Comparison of ENCODE assay signal across 16 cellular contexts in the genomic region with DNA sequence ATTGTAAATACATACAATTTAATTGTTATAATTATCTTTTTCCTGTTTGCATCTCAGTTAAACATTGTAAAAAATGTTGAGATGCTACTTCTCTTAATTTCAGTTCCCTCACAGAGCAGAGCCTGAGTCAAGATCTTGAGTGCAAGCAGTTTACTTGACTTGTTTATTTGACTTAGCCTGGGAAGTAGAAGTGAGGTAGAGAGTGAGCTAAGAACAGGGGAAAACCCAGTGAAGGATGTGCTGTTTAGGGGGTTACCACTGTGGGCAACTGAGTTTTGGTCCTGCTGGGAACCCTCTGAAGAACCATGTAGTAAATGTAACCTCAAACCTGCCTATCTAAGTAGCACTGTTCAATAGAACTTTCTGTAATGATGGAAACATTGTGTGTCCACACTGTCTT.
DNase-seq lines count a peak whose midpoint lies in the region; ATAC-seq, FAIRE-seq and TF ChIP-seq lines count a peak whose summit lies in the region.
"Had no signal": no experiment of that assay in that cellular context is flagged by ENCODE, and none has a peak within 500 bp of the region (broad histone marks: within the 10 kb centered on the region; RNA-seq: fewer than 3 reads in every experiment).

No MANE protein-coding gene starts in this region.

- DNase-seq in GM18507 (ENCODE audit: extremely low spot score, insufficient read length, low read depth) (no peak), sigmoid colon (no peak), medulla oblongata (ENCODE audit: extremely low spot score) (no peak), pons (ENCODE audit: low spot score) (no peak)
- DNase-seq in activated CD4-positive, alpha-beta T cell treated with anti-CD3 and anti-CD28 coated beads, Interleukin-2, amount 10 ng/mL, durations not matched to agents 7 days and 5 days = no peak
- DNase-seq: activated CD4-positive, alpha-beta memory T cell treated with anti-CD3 and anti-CD28 coated beads, Interleukin-2, amount 10 ng/mL, durations not matched to agents 7 days and 5 days; activated naive CD8-positive, alpha-beta T cell treated with anti-CD3 and anti-CD28 coated beads, Interleukin-2, amount 10 ng/mL, durations not matched to agents 7 days and 5 days; C1 segment of cervical spinal cord; foreskin keratinocyte; left cardiac atrium; NCI-H1436; stimulated activated naive CD4-positive, alpha-beta T cell treated with Interleukin-2 at 50 U/mL for 16 hours had no signal

- no peaks in the 10 kb centered on the region for H3K36me3 Mint-ChIP-seq in activated CD4-positive, alpha-beta T cell treated with anti-CD3 and anti-CD28 coated beads, Interleukin-2, amount 10 ng/mL, durations not matched to agents 7 days and 5 days (ENCODE audit: low read depth)
- H3K36me3 Mint-ChIP-seq: activated naive CD8-positive, alpha-beta T cell treated with anti-CD3 and anti-CD28 coated beads, Interleukin-2, amount 10 ng/mL, durations not matched to agents 7 days and 5 days had no signal

- no peaks in the 10 kb centered on the region for H3K4me1 Mint-ChIP-seq in activated CD4-positive, alpha-beta T cell treated with anti-CD3 and anti-CD28 coated beads, Interleukin-2, amount 10 ng/mL, durations not matched to agents 7 days and 5 days
- H3K4me1 Mint-ChIP-seq: activated CD4-positive, alpha-beta memory T cell treated with anti-CD3 and anti-CD28 coated beads, Interleukin-2, amount 10 ng/mL, durations not matched to agents 7 days and 5 days; activated naive CD8-positive, alpha-beta T cell treated with anti-CD3 and anti-CD28 coated beads, Interleukin-2, amount 10 ng/mL, durations not matched to agents 7 days and 5 days had no signal

- no peak for TF ChIP-seq CTCF in sigmoid colon (IDR thresholded peaks at IDR 0.05)

- H3K27me3 ChIP-seq in sigmoid colon = no peaks in the 10 kb centered on the region
- H3K27me3 ChIP-seq: foreskin keratinocyte, neutrophil had no signal

- H3K4me3 ChIP-seq in sigmoid colon = no peak overlapping the region

- H3K27me3 Mint-ChIP-seq in activated CD4-positive, alpha-beta T cell treated with anti-CD3 and anti-CD28 coated beads, Interleukin-2, amount 10 ng/mL, durations not matched to agents 7 days and 5 days = no peaks in the 10 kb centered on the region
- H3K27me3 Mint-ChIP-seq: activated CD4-positive, alpha-beta memory T cell treated with anti-CD3 and anti-CD28 coated beads, Interleukin-2, amount 10 ng/mL, durations not matched to agents 7 days and 5 days; activated naive CD8-positive, alpha-beta T cell treated with anti-CD3 and anti-CD28 coated beads, Interleukin-2, amount 10 ng/mL, durations not matched to agents 7 days and 5 days had no signal

- H3K36me3 ChIP-seq in sigmoid colon = no peaks in the 10 kb centered on the region
- H3K36me3 ChIP-seq: neutrophil had no signal

- intact Hi-C loops in sigmoid colon (cut with DNase I) = no loop called here

- H3K9me3 ChIP-seq in sigmoid colon = no peaks in the 10 kb centered on the region
- H3K9me3 ChIP-seq: neutrophil had no signal

- CTCF ChIA-PET in activated CD4-positive, alpha-beta T cell treated with anti-CD3 and anti-CD28 coated beads, Interleukin-2, amount 10 ng/mL, durations not matched to agents 7 days and 5 days (lab: Charles Lee) = no interaction called here

- no peak overlapping the region for H3K4me3 Mint-ChIP-seq in activated CD4-positive, alpha-beta T cell treated with anti-CD3 and anti-CD28 coated beads, Interleukin-2, amount 10 ng/mL, durations not matched to agents 7 days and 5 days
- H3K4me3 Mint-ChIP-seq: activated CD4-positive, alpha-beta memory T cell treated with anti-CD3 and anti-CD28 coated beads, Interleukin-2, amount 10 ng/mL, durations not matched to agents 7 days and 5 days; activated naive CD8-positive, alpha-beta T cell treated with anti-CD3 and anti-CD28 coated beads, Interleukin-2, amount 10 ng/mL, durations not matched to agents 7 days and 5 days had no signal

- no peaks in the 10 kb centered on the region for H3K9me3 Mint-ChIP-seq in activated CD4-positive, alpha-beta T cell treated with anti-CD3 and anti-CD28 coated beads, Interleukin-2, amount 10 ng/mL, durations not matched to agents 7 days and 5 days
- H3K9me3 Mint-ChIP-seq: activated naive CD8-positive, alpha-beta T cell treated with anti-CD3 and anti-CD28 coated beads, Interleukin-2, amount 10 ng/mL, durations not matched to agents 7 days and 5 days had no signal

- no peak overlapping the region for H3K27ac ChIP-seq in sigmoid colon
- H3K27ac ChIP-seq: foreskin keratinocyte, neutrophil had no signal

- ATAC-seq in GM19467 (IDR thresholded peaks at IDR 0.05; ENCODE audit: unreplicated experiment) (peak; percentile 47), HG02884 (IDR thresholded peaks at IDR 0.05; ENCODE audit: unreplicated experiment) (peak; percentile 63), HG03520 (IDR thresholded peaks at IDR 0.05; ENCODE audit: unreplicated experiment) (peak; percentile 47)
- ATAC-seq: foreskin keratinocyte, left cardiac atrium had no signal

- TF ChIP-seq POLR2A in sigmoid colon (IDR thresholded peaks at IDR 0.05) = no peak

- no peak for TF ChIP-seq EP300 in sigmoid colon (IDR thresholded peaks at IDR 0.05)

- no peaks in the 10 kb centered on the region for H3K4me1 ChIP-seq in sigmoid colon

- POLR2A ChIA-PET in activated CD4-positive, alpha-beta T cell treated with anti-CD3 and anti-CD28 coated beads, Interleukin-2, amount 10 ng/mL, durations not matched to agents 7 days and 5 days (lab: Charles Lee) = no interaction called here

- no peak overlapping the region for H3K27ac Mint-ChIP-seq in activated CD4-positive, alpha-beta T cell treated with anti-CD3 and anti-CD28 coated beads, Interleukin-2, amount 10 ng/mL, durations not matched to agents 7 days and 5 days
- H3K27ac Mint-ChIP-seq: activated CD4-positive, alpha-beta memory T cell treated with anti-CD3 and anti-CD28 coated beads, Interleukin-2, amount 10 ng/mL, durations not matched to agents 7 days and 5 days; activated naive CD8-positive, alpha-beta T cell treated with anti-CD3 and anti-CD28 coated beads, Interleukin-2, amount 10 ng/mL, durations not matched to agents 7 days and 5 days had no signal

- peak; percentile 91 for FAIRE-seq in GM18507 (lab: Jason Lieb, UNC)
